ENCODE assay signal across 13 cellular contexts in the genomic region with DNA sequence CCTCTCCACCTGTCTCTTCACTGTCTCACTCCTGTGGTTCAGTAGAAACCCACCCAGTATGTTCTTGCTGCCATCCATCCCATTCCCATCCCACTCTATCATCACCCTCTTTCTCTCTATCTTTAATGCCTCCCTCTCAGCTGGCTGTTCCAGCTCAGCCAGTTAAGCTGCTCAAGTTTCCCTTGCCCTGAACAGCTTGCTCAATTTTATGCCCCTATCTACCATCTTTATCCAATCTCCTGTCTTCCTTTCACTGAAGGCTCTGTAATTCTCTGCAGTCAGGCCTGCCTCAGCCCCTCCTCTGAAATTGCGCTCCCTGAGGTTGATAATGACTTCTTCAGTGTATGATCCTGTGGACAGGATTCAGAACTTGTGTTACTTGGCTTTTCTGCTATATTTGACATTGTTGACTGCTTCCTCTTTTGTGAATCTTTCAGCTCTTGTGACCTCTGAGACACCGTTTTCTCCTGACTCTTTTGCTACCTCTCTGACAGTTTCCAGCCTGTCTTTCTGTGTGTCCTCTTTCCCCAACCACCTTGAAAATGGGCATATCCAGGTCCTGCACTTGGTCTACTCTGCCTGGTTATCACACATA. TPM values are rescaled to one million over a fixed set of nuclear protein-coding genes. Genes with fewer than 3 reads are reported as not detected.
DNase-seq lines count a peak whose midpoint lies in the region; ATAC-seq, FAIRE-seq and TF ChIP-seq lines count a peak whose summit lies in the region.
"Had no signal": no experiment of that assay in that cellular context is flagged by ENCODE, and none has a peak within 500 bp of the region (broad histone marks: within the 10 kb centered on the region; RNA-seq: fewer than 3 reads in every experiment).

No MANE protein-coding gene starts in this region.

- peak overlapping the region; percentile 4 for H2AK5ac ChIP-seq in mesendoderm (ENCODE audit: low read length)

- no peak overlapping the region for H2BK15ac ChIP-seq in mesendoderm (replicated peaks; ENCODE audit: low read depth)

- H3K4me1 Mint-ChIP-seq in glutamatergic neuron (ENCODE audit: low read depth, unreplicated experiment), result peaks cover 15% of the 10 kb centered on the region

- no peak overlapping the region for H2BK120ac ChIP-seq in mesendoderm (ENCODE audit: low read depth, low read length)

- no peak overlapping the region for H3K27ac Mint-ChIP-seq in glutamatergic neuron (ENCODE audit: unreplicated experiment)

- no peak overlapping the region for H3K4ac ChIP-seq in mesendoderm (ENCODE audit: low read depth, low read length)

- H3K27me3 ChIP-seq in mesendoderm (ENCODE audit: insufficient read depth, low read length, poor library complexity), result no peaks in the 10 kb centered on the region
- no peaks in the 10 kb centered on the region for H3K27me3 ChIP-seq in H7 (ENCODE audit: control insufficient read depth, insufficient read depth, low read length)
- H3K27me3 ChIP-seq: MG63, sigmoid colon had no signal

- H3K79me1 ChIP-seq in mesendoderm (ENCODE audit: low read length), result no peaks in the 10 kb centered on the region

- no peaks in the 10 kb centered on the region for H3K79me2 ChIP-seq in mesendoderm (ENCODE audit: control insufficient read depth, insufficient read depth, low read length)

- TF ChIP-seq CTCF in D721Med (IDR thresholded peaks at IDR 0.05; ENCODE audit: insufficient read depth, missing control alignments) (no peak), glutamatergic neuron (IDR thresholded peaks at IDR 0.05; ENCODE audit: partially characterized antibody, unreplicated experiment) (no peak)

- H3K9ac ChIP-seq in mesendoderm (ENCODE audit: low read length), result no peak overlapping the region

- no peak overlapping the region for H3K4me2 ChIP-seq in mesendoderm (ENCODE audit: low read length)

- H2BK5ac ChIP-seq in mesendoderm (ENCODE audit: low read length), result no peak overlapping the region

- no peak overlapping the region for H3K18ac ChIP-seq in mesendoderm (ENCODE audit: low read length)

- no peaks in the 10 kb centered on the region for H3K36me3 Mint-ChIP-seq in glutamatergic neuron (ENCODE audit: unreplicated experiment)

- H3K27ac ChIP-seq in mesendoderm (ENCODE audit: low read depth, low read length), result no peak overlapping the region
- H3K27ac ChIP-seq: sigmoid colon had no signal

- peaks cover 11% of the 10 kb centered on the region for H3K4me1 ChIP-seq in mesendoderm (ENCODE audit: control insufficient read depth, low read depth, low read length)

- H4K5ac ChIP-seq in mesendoderm (ENCODE audit: low read length), result no peak overlapping the region

- no peak overlapping the region for H3K4me3 Mint-ChIP-seq in glutamatergic neuron (ENCODE audit: unreplicated experiment)

- ATAC-seq in GM18511 (IDR thresholded peaks at IDR 0.05; ENCODE audit: unreplicated experiment), result peak; percentile 41
- peak; percentile 37 for ATAC-seq in HG02759 (IDR thresholded peaks at IDR 0.05; ENCODE audit: unreplicated experiment)

- H3K4me3 ChIP-seq in mesendoderm (ENCODE audit: low read length) (no peak overlapping the region), H7 (ENCODE audit: insufficient read depth, low read depth, low read length) (no peak overlapping the region)
- H3K4me3 ChIP-seq: MG63, sigmoid colon had no signal

- H3K56ac ChIP-seq in mesendoderm (ENCODE audit: low read length), result no peak overlapping the region

- FAIRE-seq in D721Med (lab: Jason Lieb, UNC), result no peak

- H3K9me3 Mint-ChIP-seq in glutamatergic neuron (ENCODE audit: unreplicated experiment), result no peaks in the 10 kb centered on the region

- H3K27me3 Mint-ChIP-seq in glutamatergic neuron (ENCODE audit: unreplicated experiment), result peaks cover 2% of the 10 kb centered on the region

- no peak overlapping the region for H4K8ac ChIP-seq in mesendoderm (ENCODE audit: low read depth, low read length)

- H3K36me3 ChIP-seq in mesendoderm (ENCODE audit: control insufficient read depth, insufficient read depth, low read length) (no peaks in the 10 kb centered on the region), H7 (replicated peaks; ENCODE audit: control insufficient read depth, insufficient read depth, low read length) (no peaks in the 10 kb centered on the region)
- H3K36me3 ChIP-seq: MG63, sigmoid colon had no signal

- DNase-seq in NOMO-1 treated with DMSO at 0.1 percent for 48 hours (lab: John Stamatoyannopoulos, UW; ENCODE audit: unreplicated experiment) (peak; percentile 80), mesendoderm (no peak), D721Med (ENCODE audit: insufficient read length, low spot score) (no peak), glutamatergic neuron (no peak), SHP77 treated with DMSO at 0.1 percent for 48 hours (lab: John Stamatoyannopoulos, UW) (no peak), H7 (no peak)
- DNase-seq: activated CD4-positive, CD25-positive, alpha-beta regulatory T cell treated with anti-CD3 and anti-CD28 coated beads, Interleukin-2, amount 50 U/mL, for 72 hours; activated naive CD4-positive, alpha-beta T cell treated with anti-CD3 and anti-CD28 coated beads, Interleukin-2, amount 50 U/mL, for 16 hours; sigmoid colon; stimulated activated CD8-positive, alpha-beta memory T cell treated with anti-CD3 and anti-CD28 coated beads, Interleukin-4, amount 100 ng/mL, for 48 hours had no signal

- H3K23ac ChIP-seq in mesendoderm (ENCODE audit: low read length), result no peak overlapping the region

- no CpG with 5 or more reads among the region's 2 CpGs for WGBS in mesendoderm (ENCODE audit: extremely low coverage, insufficient coverage, low lambda C conversion rate)

RNA-seq across cellular contexts. Expression of gene BCAR3, which starts 13.9 kb away (rescaled TPM):
- 23.5 TPM for polyA plus RNA-seq in mesendoderm (2013, experiment 1 of 2)
- polyA plus RNA-seq in mesendoderm (2013, experiment 2 of 2), result 23.0 TPM
- total RNA-seq in glutamatergic neuron (ENCODE audit: unreplicated experiment), result 12.8 TPM
- 53.2 and 67.4 TPM in 2 replicates for total RNA-seq in H7 (2014; rRNA removed; shearing (Covaris generic))
